Comparison of ENCODE assay signal across 15 cellular contexts in the genomic region with DNA sequence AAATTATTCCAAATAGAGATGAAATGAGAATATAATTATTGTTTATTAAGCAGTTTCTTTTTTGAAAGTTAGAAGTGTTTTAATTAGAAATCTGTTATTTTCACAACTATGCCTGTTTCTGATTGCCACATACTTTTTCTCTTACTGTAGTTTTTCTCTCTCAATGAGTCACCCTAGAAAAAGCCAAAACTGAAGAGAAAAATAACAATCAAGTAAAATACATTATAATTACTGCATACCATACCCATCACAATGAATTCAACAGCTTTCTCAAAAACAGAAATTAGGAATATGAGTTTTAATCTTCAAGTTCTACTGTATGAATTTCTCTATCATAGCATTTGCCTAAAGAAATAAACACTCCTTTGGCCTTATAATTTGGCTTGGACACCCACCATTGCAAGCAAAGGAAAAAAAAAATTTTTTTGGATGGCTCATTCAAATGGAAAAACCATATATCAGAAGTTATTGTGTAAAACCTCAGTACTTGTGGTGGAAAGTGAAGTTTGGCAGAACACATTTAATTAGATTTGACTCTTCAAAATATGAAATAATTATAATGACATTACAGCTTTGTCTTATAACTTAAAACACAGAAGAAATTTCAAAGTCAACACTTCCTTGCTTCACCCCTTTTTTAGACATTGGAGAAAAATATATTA.
DNase-seq lines count a peak whose midpoint lies in the region; ATAC-seq and TF ChIP-seq lines count a peak whose summit lies in the region.
"Had no signal": no experiment of that assay in that cellular context is flagged by ENCODE, and none has a peak within 500 bp of the region (broad histone marks: within the 10 kb centered on the region; RNA-seq: fewer than 3 reads in every experiment).

No MANE protein-coding gene starts in this region.

- H3K36me3 ChIP-seq in ACC112 (ENCODE audit: insufficient read depth, low read length) = no peaks in the 10 kb centered on the region
- H3K36me3 ChIP-seq in upper lobe of right lung = no peaks in the 10 kb centered on the region

- peak overlapping the region; percentile 69 for H3K27ac ChIP-seq in ACC112 (ENCODE audit: low read depth, low read length)
- H3K27ac ChIP-seq in upper lobe of right lung = no peak overlapping the region

- peaks cover 4% of the 10 kb centered on the region for H3K79me2 ChIP-seq in ACC112 (ENCODE audit: control insufficient read depth, insufficient read depth, low read length, unreplicated experiment)

- H2AFZ ChIP-seq in ACC112 (ENCODE audit: low read length, unreplicated experiment) = no peak overlapping the region

- intact Hi-C loops in upper lobe of right lung (cut with DNase I) = no loop called here

- TF ChIP-seq CTCF in astrocyte of the spinal cord (IDR thresholded peaks at IDR 0.05; ENCODE audit: low read depth, low read length) (no peak), upper lobe of right lung (IDR thresholded peaks at IDR 0.05) (no peak)

- peaks cover 12% of the 10 kb centered on the region for H3K4me1 ChIP-seq in ACC112 (ENCODE audit: control insufficient read depth, insufficient read depth, low read length, unreplicated experiment)
- peaks cover 5% of the 10 kb centered on the region for H3K4me1 ChIP-seq in upper lobe of right lung

- DNase-seq in HS-5 (ENCODE audit: low read depth) (peak; percentile 25), astrocyte of the spinal cord (ENCODE audit: low read depth, low spot score) (peak; percentile 74), hepatic stellate cell (ENCODE audit: low spot score) (peak; percentile 17), upper lobe of right lung (no peak), OCI-M2 (lab: John Stamatoyannopoulos, UW; ENCODE audit: unreplicated experiment) (no peak), putamen (ENCODE audit: low spot score) (no peak), cerebellar nuclear complex (lab: John Stamatoyannopoulos, UW) (no peak)
- DNase-seq: activated naive CD4-positive, alpha-beta T cell treated with anti-CD3 and anti-CD28 coated beads for 36 hours; cortex of kidney; DMS53; head of caudate nucleus; NCI-H1417; NCI-H526; SHP77 had no signal

- in situ Hi-C loops in astrocyte of the spinal cord (cut with HindIII; ENCODE audit: low sequenced_read_pairs) = no loop called here

- no peaks in the 10 kb centered on the region for H3K9me3 ChIP-seq in upper lobe of right lung

- no peaks in the 10 kb centered on the region for H3K27me3 ChIP-seq in ACC112 (ENCODE audit: insufficient read depth, low read length)
- no peaks in the 10 kb centered on the region for H3K27me3 ChIP-seq in upper lobe of right lung

- no peak for ATAC-seq in upper lobe of right lung

- H3K4me3 ChIP-seq in ACC112 (ENCODE audit: low read depth, low read length) = peak overlapping the region; percentile 35
- no peak overlapping the region for H3K4me3 ChIP-seq in astrocyte of the spinal cord (ENCODE audit: low read depth, low read length)
- no peak overlapping the region for H3K4me3 ChIP-seq in upper lobe of right lung

Comparison
In these comparisons a context has a peak if more than half of its experiments do, and no peak if none do; other contexts are left out.
1. DNase-seq: peak in HS-5 (single experiment), astrocyte of the spinal cord (single experiment) and hepatic stellate cell (single experiment); none in upper lobe of right lung (single experiment), OCI-M2 (single experiment), putamen (single experiment) and cerebellar nuclear complex (0 of 2).